In the genomic region with DNA sequence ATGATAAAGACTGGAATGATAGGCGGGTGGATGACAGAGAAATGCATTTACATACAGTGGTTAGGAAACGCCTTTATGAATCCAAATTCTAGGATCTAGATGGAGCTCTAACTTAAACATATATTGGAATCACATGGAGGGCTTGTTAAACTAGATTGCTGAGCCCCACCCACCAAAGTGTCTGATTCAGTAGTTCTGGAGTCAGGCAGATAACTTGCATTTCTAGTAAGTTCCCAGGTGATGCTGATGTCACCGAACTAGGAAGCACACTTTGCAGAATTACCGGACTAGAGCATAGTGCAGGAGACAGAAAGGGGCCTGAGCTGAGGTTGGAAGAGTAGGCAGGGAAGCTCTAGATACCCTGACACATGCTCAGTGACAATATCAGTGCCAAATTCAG, we compare ENCODE assay signal across 11 cellular contexts.
"Had no signal": no experiment of that assay in that cellular context is flagged by ENCODE, and none has a peak within 500 bp of the region (broad histone marks: within the 10 kb centered on the region; RNA-seq: fewer than 3 reads in every experiment).

No MANE protein-coding gene starts in this region.

- H3K9me3 ChIP-seq: HAP-1 had no signal

- ATAC-seq: GM23338, HCT116 had no signal

- H2AFZ ChIP-seq: GM23248, GM23338 had no signal

- H3K4me3 ChIP-seq: GM23248, GM23338, HAP-1 had no signal

- H3K36me3 ChIP-seq: HAP-1 had no signal

- FAIRE-seq: H1, H54 had no signal

- H3K4me2 ChIP-seq: GM23338 had no signal

- H3K9ac ChIP-seq: GM23248 had no signal

- DNase-seq: GM23248, GOT3, H7, H9, HCEC 1CT, HFFc6 had no signal

- H3K27ac ChIP-seq: GM23248 had no signal
